In the genomic region with DNA sequence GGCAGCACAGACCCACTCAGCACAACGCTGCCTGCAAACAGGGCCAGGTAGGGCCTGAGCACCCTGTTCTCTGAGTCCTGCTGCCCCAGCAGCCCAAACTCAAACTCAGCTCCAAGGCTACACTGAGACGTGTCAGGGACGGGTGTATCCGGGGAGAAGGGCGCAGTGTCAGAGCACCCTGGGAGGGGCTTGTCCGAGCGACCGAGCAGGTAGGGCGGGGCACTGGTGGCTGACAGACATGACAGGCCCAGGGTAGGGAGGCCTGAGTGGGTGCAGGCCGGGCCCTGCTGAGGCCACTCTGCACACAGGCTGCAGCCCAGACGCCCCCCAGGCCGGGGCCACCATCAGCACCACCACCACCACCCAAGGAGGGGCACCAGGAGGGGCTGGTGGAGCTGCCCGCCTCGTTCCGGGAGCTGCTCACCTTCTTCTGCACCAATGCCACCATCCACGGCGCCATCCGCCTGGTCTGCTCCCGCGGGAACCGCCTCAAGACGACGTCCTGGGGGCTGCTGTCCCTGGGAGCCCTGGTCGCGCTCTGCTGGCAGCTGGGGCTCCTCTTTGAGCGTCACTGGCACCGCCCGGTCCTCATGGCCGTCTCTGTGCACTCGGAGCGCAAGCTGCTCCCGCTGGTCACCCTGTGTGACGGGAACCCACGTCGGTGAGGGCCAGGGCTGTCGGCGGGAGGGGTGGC, we compare ENCODE assay signal across 20 cellular contexts. TPM values are rescaled to one million over a fixed set of nuclear protein-coding genes. Genes with fewer than 3 reads are reported as not detected.
A peak's percentile ranks its signal among the peaks of the same experiment; 100 is the strongest.
DNase-seq lines count a peak whose midpoint lies in the region; ATAC-seq lines count a peak whose summit lies in the region.
"Had no signal": no experiment of that assay in that cellular context is flagged by ENCODE, and none has a peak within 500 bp of the region (broad histone marks: within the 10 kb centered on the region; RNA-seq: fewer than 3 reads in every experiment).

No MANE protein-coding gene starts in this region.

- CTCF ChIA-PET in activated naive CD4-positive, alpha-beta T cell treated with anti-CD3 and anti-CD28 coated beads for 36 hours (lab: Charles Lee): interaction anchor here (0.7 kb wide), 1 partner anchor 155 kb away, joined by 3 read pairs; no protein-coding TSS in a partner anchor

- H3K4me1 Mint-ChIP-seq in activated naive CD4-positive, alpha-beta T cell treated with anti-CD3 and anti-CD28 coated beads for 36 hours (ENCODE audit: low read depth): no peaks in the 10 kb centered on the region
- H3K4me1 Mint-ChIP-seq: activated CD4-positive, alpha-beta T cell treated with anti-CD3 and anti-CD28 coated beads for 36 hours had no signal

- no peak overlapping the region for H3K4me3 Mint-ChIP-seq in activated naive CD4-positive, alpha-beta T cell treated with anti-CD3 and anti-CD28 coated beads for 36 hours
- H3K4me3 Mint-ChIP-seq: activated CD4-positive, alpha-beta T cell treated with anti-CD3 and anti-CD28 coated beads for 36 hours; activated naive CD8-positive, alpha-beta T cell; activated T-helper 1 cell treated with anti-CD3 and anti-CD28 coated beads, Interleukin-12 subunit alpha, Interleukin-12 subunit beta, Interleukin-2, Interleukin-4 antibody, amounts not matched to agents 30 ng/mL and 10 ng/mL and 1 ng/mL, durations not matched to agents 14 hours and 24 hours and 36 hours; B cell; naive thymus-derived CD8-positive, alpha-beta T cell had no signal

- no peaks in the 10 kb centered on the region for H3K27me3 Mint-ChIP-seq in activated naive CD4-positive, alpha-beta T cell treated with anti-CD3 and anti-CD28 coated beads for 36 hours (ENCODE audit: low read depth)
- H3K27me3 Mint-ChIP-seq: activated CD4-positive, alpha-beta T cell treated with anti-CD3 and anti-CD28 coated beads for 36 hours; activated naive CD8-positive, alpha-beta T cell; B cell had no signal

- H3K27ac Mint-ChIP-seq in activated naive CD4-positive, alpha-beta T cell treated with anti-CD3 and anti-CD28 coated beads for 36 hours: no peak overlapping the region
- H3K27ac Mint-ChIP-seq: activated CD4-positive, alpha-beta T cell treated with anti-CD3 and anti-CD28 coated beads for 36 hours; activated naive CD8-positive, alpha-beta T cell; activated T-helper 1 cell treated with anti-CD3 and anti-CD28 coated beads, Interleukin-12 subunit alpha, Interleukin-12 subunit beta, Interleukin-2, Interleukin-4 antibody, amounts not matched to agents 30 ng/mL and 10 ng/mL and 1 ng/mL, durations not matched to agents 14 hours and 24 hours and 36 hours; B cell; naive thymus-derived CD8-positive, alpha-beta T cell had no signal

- no peak for ATAC-seq in GM19023 (IDR thresholded peaks at IDR 0.05; ENCODE audit: unreplicated experiment)
- ATAC-seq: activated CD4-positive, alpha-beta T cell treated with anti-CD3 and anti-CD28 coated beads for 36 hours; naive thymus-derived CD8-positive, alpha-beta T cell had no signal

- H3K36me3 Mint-ChIP-seq in activated naive CD4-positive, alpha-beta T cell treated with anti-CD3 and anti-CD28 coated beads for 36 hours (ENCODE audit: low read depth): no peaks in the 10 kb centered on the region
- H3K36me3 Mint-ChIP-seq: activated naive CD8-positive, alpha-beta T cell; naive thymus-derived CD8-positive, alpha-beta T cell had no signal

- DNase-seq in DMS53 (lab: John Stamatoyannopoulos, UW): peak; percentile 48
- DNase-seq in DMS53 treated with DMSO at 0.1 percent for 48 hours (lab: John Stamatoyannopoulos, UW; ENCODE audit: unreplicated experiment): no peak
- DNase-seq in NAMALWA (ENCODE audit: low spot score): peak; percentile 45
- peak; percentile 46 for DNase-seq in left kidney (ENCODE audit: low read depth, low spot score)
- no peak for DNase-seq in activated naive CD4-positive, alpha-beta T cell treated with anti-CD3 and anti-CD28 coated beads for 36 hours
- DNase-seq: 8988T; activated CD4-positive, alpha-beta T cell treated with anti-CD3 and anti-CD28 coated beads for 36 hours; erythroblast; foreskin melanocyte; hypothalamus; naive thymus-derived CD8-positive, alpha-beta T cell; NCI-H1105 treated with DMSO at 0.1 percent for 48 hours; NCI-H2107; NCI-H524 treated with DMSO at 0.1 percent for 48 hours; SHP77 treated with DMSO at 0.1 percent for 48 hours; stimulated activated CD8-positive, alpha-beta memory T cell treated with anti-CD3 and anti-CD28 coated beads, Interleukin-4, amount 100 ng/mL, for 48 hours had no signal

- H3K9me3 Mint-ChIP-seq in activated naive CD4-positive, alpha-beta T cell treated with anti-CD3 and anti-CD28 coated beads for 36 hours: no peaks in the 10 kb centered on the region
- H3K9me3 Mint-ChIP-seq: activated T-helper 1 cell treated with anti-CD3 and anti-CD28 coated beads, Interleukin-12 subunit alpha, Interleukin-12 subunit beta, Interleukin-2, Interleukin-4 antibody, amounts not matched to agents 30 ng/mL and 10 ng/mL and 1 ng/mL, durations not matched to agents 14 hours and 24 hours and 36 hours; naive thymus-derived CD8-positive, alpha-beta T cell had no signal

- intact Hi-C loops in activated naive CD4-positive, alpha-beta T cell treated with anti-CD3 and anti-CD28 coated beads for 36 hours (cut with micrococcal nuclease): no loop called here

RNA-seq across cellular contexts. Expression of a gene that starts 5.5 kb away (rescaled TPM):
- 1 to 10 TPM; 5.6 to 7.6 TPM for total RNA-seq in activated naive CD4-positive, alpha-beta T cell treated with anti-CD3 and anti-CD28 coated beads for 36 hours

RNA-seq across cellular contexts. Expression of a gene that starts 12.1 kb away (rescaled TPM):
- 10 to 100 TPM; 48.5 to 49.7 TPM for total RNA-seq in activated naive CD4-positive, alpha-beta T cell treated with anti-CD3 and anti-CD28 coated beads for 36 hours

RNA-seq across cellular contexts. Expression of a gene that starts 22.0 kb away (rescaled TPM):
- total RNA-seq in activated naive CD4-positive, alpha-beta T cell treated with anti-CD3 and anti-CD28 coated beads for 36 hours: 10 to 100 TPM; 24.1 to 25.3 TPM

RNA-seq across cellular contexts. Expression of a gene that starts 22.6 kb away (rescaled TPM):
- total RNA-seq in activated naive CD4-positive, alpha-beta T cell treated with anti-CD3 and anti-CD28 coated beads for 36 hours: 10 to 100 TPM; 17.0 to 17.6 TPM

RNA-seq across cellular contexts. Expression of a gene that starts 38.7 kb away (rescaled TPM):
- total RNA-seq in activated naive CD4-positive, alpha-beta T cell treated with anti-CD3 and anti-CD28 coated beads for 36 hours: 100 to 1,000 TPM; 117 to 118 TPM

Comparison
In these comparisons a context has a peak if more than half of its experiments do, and no peak if none do; other contexts are left out.
1. DNase-seq: peak in DMS53 (single experiment), NAMALWA (single experiment) and left kidney (single experiment); none in DMS53 treated with DMSO at 0.1 percent for 48 hours (single experiment) and activated naive CD4-positive, alpha-beta T cell treated with anti-CD3 and anti-CD28 coated beads for 36 hours (single experiment).